In genomic region chr11:129999407-129999806, GRCh38 we compare ENCODE assay signal across 1 cellular context.
TF ChIP-seq lines count a peak whose summit lies in the region.

No MANE protein-coding gene starts in this region.

TF ChIP-seq in HepG2, 621 proteins besides CTCF, POLR2A, EP300 and RAD21 (continued from another document and continues in another):
- TF ChIP-seq ZNF407 (CRISPR knock-in tag; IDR thresholded peaks at IDR 0.05; ENCODE audit: not compliant biosample characterization) (no peak), ZNF124 (CRISPR knock-in tag; IDR thresholded peaks at IDR 0.05) (0 out of 2 replicates have a peak, but pooled peaks have one; percentile 69), ZNF709 (CRISPR knock-in tag; IDR thresholded peaks at IDR 0.05) (no peak), MLLT10 (CRISPR knock-in tag; IDR thresholded peaks at IDR 0.05) (no peak), JDP2 (CRISPR knock-in tag; IDR thresholded peaks at IDR 0.05; ENCODE audit: borderline replicate concordance) (no peak), CCAR2 (optimal IDR thresholded peaks at IDR 0.05; ENCODE audit: low read depth, low read length) (no peak), SMARCE1 (IDR thresholded peaks at IDR 0.05; ENCODE audit: borderline replicate concordance) (no peak), ELF4 (CRISPR knock-in tag; IDR thresholded peaks at IDR 0.05; ENCODE audit: borderline replicate concordance) (peak; percentile 78; the same call in 1 of the 2 replicates), PHF20 (CRISPR knock-in tag; IDR thresholded peaks at IDR 0.05) (no peak), SMAD1 (CRISPR knock-in tag; IDR thresholded peaks at IDR 0.05; ENCODE audit: borderline replicate concordance, low read depth) (no peak), ZNF510 (CRISPR knock-in tag; IDR thresholded peaks at IDR 0.05; ENCODE audit: low read depth) (no peak), XRCC5 (optimal IDR thresholded peaks at IDR 0.05; ENCODE audit: low read length) (no peak), MTF2 (CRISPR knock-in tag; IDR thresholded peaks at IDR 0.05; ENCODE audit: borderline replicate concordance) (no peak), ZNF841 (CRISPR knock-in tag; IDR thresholded peaks at IDR 0.05; ENCODE audit: borderline replicate concordance) (no peak), SALL2 (CRISPR knock-in tag; IDR thresholded peaks at IDR 0.05) (no peak), TCF7L2 (IDR thresholded peaks at IDR 0.05; ENCODE audit: low read depth, low read length) (no peak), HNRNPUL1 (IDR thresholded peaks at IDR 0.05; ENCODE audit: low read depth, low read length) (0 out of 2 replicates have a peak, but pooled peaks have one; percentile 49), HOXA7 (CRISPR knock-in tag; IDR thresholded peaks at IDR 0.05) (no peak), SNAI1 (CRISPR knock-in tag; IDR thresholded peaks at IDR 0.05; ENCODE audit: borderline replicate concordance) (no peak), BCL3 (CRISPR knock-in tag; IDR thresholded peaks at IDR 0.05) (no peak), ZSCAN9 (CRISPR knock-in tag; IDR thresholded peaks at IDR 0.05; ENCODE audit: borderline replicate concordance) (peak; percentile 63; the same call in 1 of the 2 replicates), ZNF256 (CRISPR knock-in tag; conservative IDR thresholded peaks at IDR 0.05) (no peak), CENPX (CRISPR knock-in tag; IDR thresholded peaks at IDR 0.05) (no peak), ZSCAN29 (CRISPR knock-in tag; conservative IDR thresholded peaks at IDR 0.05) (no peak), SATB2 (CRISPR knock-in tag; IDR thresholded peaks at IDR 0.05) (no peak), ZNF501 (CRISPR knock-in tag; IDR thresholded peaks at IDR 0.05) (no peak), ZSCAN21 (CRISPR knock-in tag; IDR thresholded peaks at IDR 0.05; ENCODE audit: borderline replicate concordance) (no peak), ZBTB3 (CRISPR knock-in tag; IDR thresholded peaks at IDR 0.05; ENCODE audit: borderline replicate concordance, low read depth) (no peak), KDM6A (CRISPR knock-in tag; IDR thresholded peaks at IDR 0.05; ENCODE audit: low read depth) (peak; percentile 87), ZBTB7A (CRISPR knock-in tag; IDR thresholded peaks at IDR 0.05) (no peak), ZFAT (CRISPR knock-in tag; conservative IDR thresholded peaks at IDR 0.05) (no peak), ZNF224 (CRISPR knock-in tag; IDR thresholded peaks at IDR 0.05) (no peak), ZNF503 (CRISPR knock-in tag; IDR thresholded peaks at IDR 0.05) (peak; percentile 82; the same call in 1 of the 2 replicates), RFXAP (CRISPR knock-in tag; IDR thresholded peaks at IDR 0.05; ENCODE audit: borderline replicate concordance) (no peak; the same call in 1 of the 2 replicates), BCL6 (CRISPR knock-in tag; IDR thresholded peaks at IDR 0.05) (peak; percentile 71), ZNF883 (CRISPR knock-in tag; IDR thresholded peaks at IDR 0.05; ENCODE audit: not compliant biosample characterization) (no peak), ZNF816 (CRISPR knock-in tag; IDR thresholded peaks at IDR 0.05; ENCODE audit: borderline replicate concordance) (no peak)
- TF ChIP-seq, protein P1, sequence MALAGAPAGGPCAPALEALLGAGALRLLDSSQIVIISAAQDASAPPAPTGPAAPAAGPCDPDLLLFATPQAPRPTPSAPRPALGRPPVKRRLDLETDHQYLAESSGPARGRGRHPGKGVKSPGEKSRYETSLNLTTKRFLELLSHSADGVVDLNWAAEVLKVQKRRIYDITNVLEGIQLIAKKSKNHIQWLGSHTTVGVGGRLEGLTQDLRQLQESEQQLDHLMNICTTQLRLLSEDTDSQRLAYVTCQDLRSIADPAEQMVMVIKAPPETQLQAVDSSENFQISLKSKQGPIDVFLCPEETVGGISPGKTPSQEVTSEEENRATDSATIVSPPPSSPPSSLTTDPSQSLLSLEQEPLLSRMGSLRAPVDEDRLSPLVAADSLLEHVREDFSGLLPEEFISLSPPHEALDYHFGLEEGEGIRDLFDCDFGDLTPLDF (CRISPR knock-in tag; IDR thresholded peaks at IDR 0.05): no peak
- TF ChIP-seq, protein P2, sequence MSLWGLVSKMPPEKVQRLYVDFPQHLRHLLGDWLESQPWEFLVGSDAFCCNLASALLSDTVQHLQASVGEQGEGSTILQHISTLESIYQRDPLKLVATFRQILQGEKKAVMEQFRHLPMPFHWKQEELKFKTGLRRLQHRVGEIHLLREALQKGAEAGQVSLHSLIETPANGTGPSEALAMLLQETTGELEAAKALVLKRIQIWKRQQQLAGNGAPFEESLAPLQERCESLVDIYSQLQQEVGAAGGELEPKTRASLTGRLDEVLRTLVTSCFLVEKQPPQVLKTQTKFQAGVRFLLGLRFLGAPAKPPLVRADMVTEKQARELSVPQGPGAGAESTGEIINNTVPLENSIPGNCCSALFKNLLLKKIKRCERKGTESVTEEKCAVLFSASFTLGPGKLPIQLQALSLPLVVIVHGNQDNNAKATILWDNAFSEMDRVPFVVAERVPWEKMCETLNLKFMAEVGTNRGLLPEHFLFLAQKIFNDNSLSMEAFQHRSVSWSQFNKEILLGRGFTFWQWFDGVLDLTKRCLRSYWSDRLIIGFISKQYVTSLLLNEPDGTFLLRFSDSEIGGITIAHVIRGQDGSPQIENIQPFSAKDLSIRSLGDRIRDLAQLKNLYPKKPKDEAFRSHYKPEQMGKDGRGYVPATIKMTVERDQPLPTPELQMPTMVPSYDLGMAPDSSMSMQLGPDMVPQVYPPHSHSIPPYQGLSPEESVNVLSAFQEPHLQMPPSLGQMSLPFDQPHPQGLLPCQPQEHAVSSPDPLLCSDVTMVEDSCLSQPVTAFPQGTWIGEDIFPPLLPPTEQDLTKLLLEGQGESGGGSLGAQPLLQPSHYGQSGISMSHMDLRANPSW (CRISPR knock-in tag; IDR thresholded peaks at IDR 0.05; ENCODE audit: borderline replicate concordance): no peak
- TF ChIP-seq, protein P3, sequence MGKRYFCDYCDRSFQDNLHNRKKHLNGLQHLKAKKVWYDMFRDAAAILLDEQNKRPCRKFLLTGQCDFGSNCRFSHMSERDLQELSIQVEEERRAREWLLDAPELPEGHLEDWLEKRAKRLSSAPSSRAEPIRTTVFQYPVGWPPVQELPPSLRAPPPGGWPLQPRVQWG (CRISPR knock-in tag; IDR thresholded peaks at IDR 0.05; ENCODE audit: borderline replicate concordance, low read depth): no peak
- TF ChIP-seq, protein P4, sequence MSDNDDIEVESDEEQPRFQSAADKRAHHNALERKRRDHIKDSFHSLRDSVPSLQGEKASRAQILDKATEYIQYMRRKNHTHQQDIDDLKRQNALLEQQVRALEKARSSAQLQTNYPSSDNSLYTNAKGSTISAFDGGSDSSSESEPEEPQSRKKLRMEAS (IDR thresholded peaks at IDR 0.05): no peak
- TF ChIP-seq, protein P5, sequence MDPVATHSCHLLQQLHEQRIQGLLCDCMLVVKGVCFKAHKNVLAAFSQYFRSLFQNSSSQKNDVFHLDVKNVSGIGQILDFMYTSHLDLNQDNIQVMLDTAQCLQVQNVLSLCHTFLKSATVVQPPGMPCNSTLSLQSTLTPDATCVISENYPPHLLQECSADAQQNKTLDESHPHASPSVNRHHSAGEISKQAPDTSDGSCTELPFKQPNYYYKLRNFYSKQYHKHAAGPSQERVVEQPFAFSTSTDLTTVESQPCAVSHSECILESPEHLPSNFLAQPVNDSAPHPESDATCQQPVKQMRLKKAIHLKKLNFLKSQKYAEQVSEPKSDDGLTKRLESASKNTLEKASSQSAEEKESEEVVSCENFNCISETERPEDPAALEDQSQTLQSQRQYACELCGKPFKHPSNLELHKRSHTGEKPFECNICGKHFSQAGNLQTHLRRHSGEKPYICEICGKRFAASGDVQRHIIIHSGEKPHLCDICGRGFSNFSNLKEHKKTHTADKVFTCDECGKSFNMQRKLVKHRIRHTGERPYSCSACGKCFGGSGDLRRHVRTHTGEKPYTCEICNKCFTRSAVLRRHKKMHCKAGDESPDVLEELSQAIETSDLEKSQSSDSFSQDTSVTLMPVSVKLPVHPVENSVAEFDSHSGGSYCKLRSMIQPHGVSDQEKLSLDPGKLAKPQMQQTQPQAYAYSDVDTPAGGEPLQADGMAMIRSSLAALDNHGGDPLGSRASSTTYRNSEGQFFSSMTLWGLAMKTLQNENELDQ (CRISPR knock-in tag; IDR thresholded peaks at IDR 0.05; ENCODE audit: borderline replicate concordance): no peak
